Comparison of ENCODE assay signal across 22 cellular contexts in genomic region chr3:189590223-189590622, GRCh38. TPM values are rescaled to one million over a fixed set of nuclear protein-coding genes. Genes with fewer than 3 reads are reported as not detected.
DNase-seq lines count a peak whose midpoint lies in the region; ATAC-seq, FAIRE-seq and TF ChIP-seq lines count a peak whose summit lies in the region.
"Had no signal": no experiment of that assay in that cellular context is flagged by ENCODE, and none has a peak within 500 bp of the region (broad histone marks: within the 10 kb centered on the region; RNA-seq: fewer than 3 reads in every experiment).

No MANE protein-coding gene starts in this region.

- no peak overlapping the region for H3K4ac ChIP-seq in trophoblast cell (ENCODE audit: low read depth, low read length)

- H3K9me1 ChIP-seq in keratinocyte (ENCODE audit: control insufficient read depth, extremely low read depth, insufficient read depth, low read length): no peaks in the 10 kb centered on the region

- ATAC-seq in right cardiac atrium: no peak

- no peak overlapping the region for H2BK5ac ChIP-seq in trophoblast cell (ENCODE audit: low read depth, low read length, poor library complexity)

- no peak overlapping the region for H2BK120ac ChIP-seq in trophoblast cell (ENCODE audit: insufficient read depth, low read length, poor library complexity)

- no peak for TF ChIP-seq CTCF in keratinocyte (optimal IDR thresholded peaks at IDR 0.05 in 1 of 3, IDR thresholded peaks at IDR 0.05 in 1 of 3, conservative IDR thresholded peaks at IDR 0.05 in 1 of 3; ENCODE audit: extremely low read depth in 1 of 3, insufficient read depth in 2 of 3, low read length in 3 of 3)

- no peak overlapping the region for H3K27ac Mint-ChIP-seq in activated T-helper 1 cell treated with anti-CD3 and anti-CD28 coated beads, Interleukin-12 subunit alpha, Interleukin-12 subunit beta, Interleukin-2, Interleukin-4 antibody, amounts not matched to agents 30 ng/mL and 10 ng/mL and 1 ng/mL, durations not matched to agents 14 hours and 24 hours and 36 hours
- H3K27ac Mint-ChIP-seq: CD14-positive monocyte; CD4-positive, alpha-beta T cell; CD8-positive, alpha-beta memory T cell had no signal

- no peak overlapping the region for H2AFZ ChIP-seq in keratinocyte (ENCODE audit: control insufficient read depth, low read length)
- H2AFZ ChIP-seq in trophoblast cell (ENCODE audit: insufficient read depth, low read length, poor library complexity): no peak overlapping the region

- H4K20me1 ChIP-seq in keratinocyte (ENCODE audit: control insufficient read depth, extremely low read depth, insufficient read depth, low read length): no peaks in the 10 kb centered on the region
- H4K20me1 ChIP-seq: BLaER1 treated with 17β-estradiol and CSF1 and Interleukin-3, amounts not matched to agents 10 nM and 100 nM had no signal

- H3K4me3 ChIP-seq in keratinocyte (ENCODE audit: control insufficient read depth in 2 of 3, extremely low read depth in 1 of 3, insufficient read depth in 2 of 3, low read depth in 1 of 3, low read length in 3 of 3): no peak overlapping the region
- H3K4me3 ChIP-seq in trophoblast cell (ENCODE audit: low read depth, low read length): no peak overlapping the region
- no peak overlapping the region for H3K4me3 ChIP-seq in right cardiac atrium (ENCODE audit: low read length)
- H3K4me3 ChIP-seq: BLaER1 treated with 17β-estradiol and CSF1 and Interleukin-3, amounts not matched to agents 10 nM and 100 nM had no signal

- no peak overlapping the region for H4K12ac ChIP-seq in trophoblast cell (ENCODE audit: low read depth, low read length)

- H3K36me3 ChIP-seq in keratinocyte (ENCODE audit: control insufficient read depth in 2 of 2, extremely low read depth in 1 of 2, insufficient read depth in 2 of 2, low read length in 2 of 2) (no peaks in the 10 kb centered on the region), trophoblast cell (ENCODE audit: control insufficient read depth in 1 of 2, insufficient read depth in 2 of 2, low read length in 2 of 2) (no peaks in the 10 kb centered on the region)
- H3K36me3 ChIP-seq: BE2C; BLaER1 treated with 17β-estradiol and CSF1 and Interleukin-3, amounts not matched to agents 10 nM and 100 nM had no signal

- peaks cover 39% of the 10 kb centered on the region for H3K4me1 ChIP-seq in keratinocyte (ENCODE audit: control insufficient read depth, extremely low read depth, insufficient read depth, low read length)
- no peaks in the 10 kb centered on the region for H3K4me1 ChIP-seq in trophoblast cell (ENCODE audit: control insufficient read depth in 1 of 2, insufficient read depth in 2 of 2, low read length in 2 of 2)
- H3K4me1 ChIP-seq in right cardiac atrium (ENCODE audit: control insufficient read depth, insufficient read depth, low read length): no peaks in the 10 kb centered on the region
- H3K4me1 ChIP-seq: BE2C had no signal

- no peak overlapping the region for H2BK12ac ChIP-seq in trophoblast cell (ENCODE audit: low read length)

- H3K27me3 Mint-ChIP-seq in activated T-helper 1 cell treated with anti-CD3 and anti-CD28 coated beads, Interleukin-12 subunit alpha, Interleukin-12 subunit beta, Interleukin-2, Interleukin-4 antibody, amounts not matched to agents 30 ng/mL and 10 ng/mL and 1 ng/mL, durations not matched to agents 14 hours and 24 hours and 36 hours (ENCODE audit: insufficient read depth): peaks cover 6% of the 10 kb centered on the region
- H3K27me3 Mint-ChIP-seq: CD4-positive, alpha-beta T cell had no signal

- H3K9ac ChIP-seq in keratinocyte (ENCODE audit: control insufficient read depth, extremely low read depth, insufficient read depth, low read length) (no peak overlapping the region), trophoblast cell (ENCODE audit: low read length) (peak overlapping the region; percentile 38)
- H3K9ac ChIP-seq: BLaER1 treated with 17β-estradiol and CSF1 and Interleukin-3, amounts not matched to agents 10 nM and 100 nM had no signal

- no peaks in the 10 kb centered on the region for H3K79me1 ChIP-seq in trophoblast cell (ENCODE audit: low read length)

- no peak overlapping the region for H3K14ac ChIP-seq in trophoblast cell (ENCODE audit: low read length)

- H3K79me2 ChIP-seq in keratinocyte (ENCODE audit: control insufficient read depth, insufficient read depth, low read length) (no peaks in the 10 kb centered on the region), trophoblast cell (ENCODE audit: control insufficient read depth, insufficient read depth, low read length, poor library complexity) (no peaks in the 10 kb centered on the region)

- H4K8ac ChIP-seq in trophoblast cell (ENCODE audit: low read depth, low read length): no peak overlapping the region

- H3K36me3 Mint-ChIP-seq in activated T-helper 1 cell treated with anti-CD3 and anti-CD28 coated beads, Interleukin-12 subunit alpha, Interleukin-12 subunit beta, Interleukin-2, Interleukin-4 antibody, amounts not matched to agents 30 ng/mL and 10 ng/mL and 1 ng/mL, durations not matched to agents 14 hours and 24 hours and 36 hours (ENCODE audit: low read depth): peaks cover 1% of the 10 kb centered on the region
- H3K36me3 Mint-ChIP-seq: CD14-positive monocyte had no signal

- no peak overlapping the region for H4K91ac ChIP-seq in trophoblast cell (ENCODE audit: low read depth, low read length)

- H3K9me3 ChIP-seq in keratinocyte (ENCODE audit: control insufficient read depth, low read depth, low read length) (no peaks in the 10 kb centered on the region), trophoblast cell (ENCODE audit: insufficient read depth, low read depth, low read length) (no peaks in the 10 kb centered on the region), right cardiac atrium (ENCODE audit: control insufficient read depth, low read length) (peaks cover 2% of the 10 kb centered on the region)
- H3K9me3 ChIP-seq: BE2C had no signal

- H2AK5ac ChIP-seq in trophoblast cell (ENCODE audit: low read length): no peak overlapping the region

- DNase-seq in NCI-H2196 (lab: John Stamatoyannopoulos, UW; ENCODE audit: unreplicated experiment) (peak; percentile 23), NCI-H2196 treated with DMSO at 0.1 percent for 48 hours (lab: John Stamatoyannopoulos, UW; ENCODE audit: unreplicated experiment) (no peak), keratinocyte (ENCODE audit: low read depth, low spot score) (no peak), trophoblast cell (no peak), right cardiac atrium (no peak)
- DNase-seq in activated T-helper 1 cell treated with anti-CD3 and anti-CD28 coated beads, Interleukin-12 subunit alpha, Interleukin-12 subunit beta, Interleukin-2, Interleukin-4 antibody, amounts not matched to agents 30 ng/mL and 10 ng/mL and 1 ng/mL, durations not matched to agents 14 hours and 24 hours and 36 hours (ENCODE audit: low spot score): no peak
- DNase-seq: AML-193; BE2C; CD4-positive, alpha-beta T cell; CD8-positive, alpha-beta memory T cell; DMS 273 treated with DMSO at 0.1 percent for 48 hours; DND-41; GOT3; H7; HCEC 1CT had no signal

- H3K4me2 ChIP-seq in keratinocyte (ENCODE audit: control insufficient read depth, extremely low read depth, insufficient read depth, low read depth, low read length): no peak overlapping the region
- H3K4me2 ChIP-seq in trophoblast cell (ENCODE audit: low read length): no peak overlapping the region
- H3K4me2 ChIP-seq: BLaER1 treated with 17β-estradiol and CSF1 and Interleukin-3, amounts not matched to agents 10 nM and 100 nM had no signal

- no peak overlapping the region for H3K27ac ChIP-seq in keratinocyte (ENCODE audit: control insufficient read depth, insufficient read depth, low read length)
- no peak overlapping the region for H3K27ac ChIP-seq in trophoblast cell (ENCODE audit: low read depth, low read length)
- no peak overlapping the region for H3K27ac ChIP-seq in right cardiac atrium (ENCODE audit: low read length)
- H3K27ac ChIP-seq: 22Rv1; BLaER1 treated with 17β-estradiol and CSF1 and Interleukin-3, amounts not matched to agents 10 nM and 100 nM had no signal

- WGBS in trophoblast cell (ENCODE audit: extremely low coverage, insufficient coverage, insufficient read length): no CpG with 5 or more reads among the region's 3 CpGs
- 91% methylated on average over 3 of the region's 3 CpGs for WGBS in right cardiac atrium

- H3K4me3 Mint-ChIP-seq in activated T-helper 1 cell treated with anti-CD3 and anti-CD28 coated beads, Interleukin-12 subunit alpha, Interleukin-12 subunit beta, Interleukin-2, Interleukin-4 antibody, amounts not matched to agents 30 ng/mL and 10 ng/mL and 1 ng/mL, durations not matched to agents 14 hours and 24 hours and 36 hours: no peak overlapping the region
- H3K4me3 Mint-ChIP-seq: CD14-positive monocyte; CD4-positive, alpha-beta T cell; CD8-positive, alpha-beta memory T cell had no signal

- intact Hi-C loops in right cardiac atrium (cut with DNase I): no loop called here
- intact Hi-C loops in activated T-helper 1 cell treated with anti-CD3 and anti-CD28 coated beads, Interleukin-12 subunit alpha, Interleukin-12 subunit beta, Interleukin-2, Interleukin-4 antibody, amounts not matched to agents 30 ng/mL and 10 ng/mL and 1 ng/mL, durations not matched to agents 14 hours and 24 hours and 36 hours (cut with micrococcal nuclease): no loop called here

- H3K9me3 Mint-ChIP-seq in activated T-helper 1 cell treated with anti-CD3 and anti-CD28 coated beads, Interleukin-12 subunit alpha, Interleukin-12 subunit beta, Interleukin-2, Interleukin-4 antibody, amounts not matched to agents 30 ng/mL and 10 ng/mL and 1 ng/mL, durations not matched to agents 14 hours and 24 hours and 36 hours: peaks cover 6% of the 10 kb centered on the region

- dilution Hi-C loops in keratinocyte (cut with MboI; ENCODE audit: extremely low pct_ligation_motif_present, low sequenced_read_pairs): no loop called here

- peak overlapping the region; percentile 33 for H3K23ac ChIP-seq in trophoblast cell (ENCODE audit: low read length)

- peak; percentile 55 for FAIRE-seq in keratinocyte (lab: Jason Lieb, UNC)
- FAIRE-seq: A204.1, D721Med, G401.6 had no signal

- H3K18ac ChIP-seq in trophoblast cell (ENCODE audit: low read length): no peak overlapping the region

- H3K27me3 ChIP-seq in keratinocyte (ENCODE audit: control insufficient read depth, extremely low read depth, insufficient read depth, low read length) (no peaks in the 10 kb centered on the region), trophoblast cell (ENCODE audit: insufficient read depth, low read length) (no peaks in the 10 kb centered on the region), right cardiac atrium (ENCODE audit: control insufficient read depth, insufficient read depth) (no peaks in the 10 kb centered on the region)
- H3K27me3 ChIP-seq: BE2C; BLaER1 treated with 17β-estradiol and CSF1 and Interleukin-3, amounts not matched to agents 10 nM and 100 nM had no signal

- peaks cover 14% of the 10 kb centered on the region for H3K4me1 Mint-ChIP-seq in activated T-helper 1 cell treated with anti-CD3 and anti-CD28 coated beads, Interleukin-12 subunit alpha, Interleukin-12 subunit beta, Interleukin-2, Interleukin-4 antibody, amounts not matched to agents 30 ng/mL and 10 ng/mL and 1 ng/mL, durations not matched to agents 14 hours and 24 hours and 36 hours (ENCODE audit: low read depth)
- H3K4me1 Mint-ChIP-seq: CD8-positive, alpha-beta memory T cell had no signal

RNA-seq across cellular contexts. Expression of gene TP63, which starts 41.0 kb away (rescaled TPM):
- polyA plus RNA-seq in keratinocyte: 183 to 225 TPM (median 214 TPM) in 3 replicates
- polyA plus RNA-seq in keratinocyte (2011; ENCODE audit: low read depth): 74.0 TPM
- polyA plus RNA-seq in keratinocyte (2011; cell fraction: cytosol; rRNA removed): 147 and 150 TPM in 2 replicates
- polyA plus RNA-seq in keratinocyte (2011; cell fraction: nucleus; rRNA removed): 205 and 240 TPM in 2 replicates
- 79.1 and 146 TPM in 2 replicates for polyA plus RNA-seq in keratinocyte (2012; ENCODE audit: low replicate concordance)
- 366 to 406 TPM (median 369 TPM) in 3 replicates for polyA minus RNA-seq in keratinocyte
- polyA minus RNA-seq in keratinocyte (2011; cell fraction: cytosol; rRNA and poly(A)+ RNA removed): 257 TPM
- 251 and 386 TPM in 2 replicates for polyA minus RNA-seq in keratinocyte (2011; cell fraction: nucleus; rRNA and poly(A)+ RNA removed)
- polyA plus RNA-seq in trophoblast cell (2013): 14.2 and 14.3 TPM in 2 replicates
- under 1 TPM; 0.31 to 0.71 (median 0.57) TPM for total RNA-seq in right cardiac atrium
- polyA plus RNA-seq in right cardiac atrium: 0.25 TPM
- total RNA-seq in activated T-helper 1 cell treated with anti-CD3 and anti-CD28 coated beads, Interleukin-12 subunit alpha, Interleukin-12 subunit beta, Interleukin-2, Interleukin-4 antibody, amounts not matched to agents 30 ng/mL and 10 ng/mL and 1 ng/mL, durations not matched to agents 14 hours and 24 hours and 36 hours: 0.51 and 0.67 TPM in 2 replicates
- total RNA-seq: H7 had no signal
- polyA plus RNA-seq: AG04450, CD14-positive monocyte had no signal
